29 cellular contexts compared by ENCODE assay signal in genomic region chr15:77115179-77115578, GRCh38.
"Had no signal": no experiment of that assay in that cellular context is flagged by ENCODE, and none has a peak within 500 bp of the region (broad histone marks: within the 10 kb centered on the region; RNA-seq: fewer than 3 reads in every experiment).

No MANE protein-coding gene starts in this region.

- H3K9me3 Mint-ChIP-seq: natural killer cell; nephron; neural progenitor cell; stimulated activated effector memory CD8-positive, alpha-beta T cell treated with anti-CD3 and anti-CD28 coated beads, Interleukin-12 subunit alpha, Interleukin-12 subunit beta, amount 100 ng/mL, for 72 hours; stimulated activated naive CD8-positive, alpha-beta T cell treated with anti-CD3 and anti-CD28 coated beads, Interleukin-15, amount 100 ng/mL, for 72 hours; type B pancreatic cell had no signal

- H3K4me3 ChIP-seq: neural progenitor cell, ovary, psoas muscle, right lobe of liver, sigmoid colon, suprapubic skin, testis, tibial artery, transverse colon, upper lobe of right lung, uterus had no signal

- H3K27ac Mint-ChIP-seq: natural killer cell; nephron; neural progenitor cell; progenitor cell of endocrine pancreas; stimulated activated effector memory CD8-positive, alpha-beta T cell treated with anti-CD3 and anti-CD28 coated beads, Interleukin-12 subunit alpha, Interleukin-12 subunit beta, amount 100 ng/mL, for 72 hours; type B pancreatic cell had no signal

- DNase-seq: natural killer cell; occipital lobe; ovary; posterior cingulate gyrus; psoas muscle; right cardiac atrium; right lobe of liver; sigmoid colon; small intestine; stimulated activated CD4-positive, alpha-beta T cell treated with anti-CD3 and anti-CD28 coated beads, Interleukin-15, amount 100 ng/mL, for 24 hours; stimulated activated CD4-positive, alpha-beta T cell treated with anti-CD3 and anti-CD28 coated beads, Interleukin-2, amount 100 ng/mL, for 24 hours; stimulated activated CD4-positive, alpha-beta T cell treated with anti-CD3 and anti-CD28 coated beads, Interleukin-2, amount 100 ng/mL, for 48 hours; stimulated activated CD4-positive, alpha-beta T cell treated with anti-CD3 and anti-CD28 coated beads, Interleukin-4, amount 100 ng/mL, for 24 hours; stimulated activated naive CD4-positive, alpha-beta T cell; stimulated activated naive CD8-positive, alpha-beta T cell treated with anti-CD3 and anti-CD28 coated beads, Interleukin-15, amount 100 ng/mL, for 72 hours; stimulated activated naive CD8-positive, alpha-beta T cell treated with anti-CD3 and anti-CD28 coated beads, Interleukin-15, Interleukin-2, amounts not matched to agents 100 U/mL and 50 U/mL, for 24 hours; substantia nigra; testis; tibial artery; transverse colon; upper lobe of right lung; uterus had no signal

- H3K36me3 ChIP-seq: neural progenitor cell, ovary, transverse colon, uterus had no signal

- H3K27me3 Mint-ChIP-seq: progenitor cell of endocrine pancreas; stimulated activated naive CD8-positive, alpha-beta T cell treated with anti-CD3 and anti-CD28 coated beads, Interleukin-15, amount 100 ng/mL, for 72 hours; type B pancreatic cell had no signal

- ATAC-seq: natural killer cell; psoas muscle; right cardiac atrium; right lobe of liver; stimulated activated effector memory CD8-positive, alpha-beta T cell treated with anti-CD3 and anti-CD28 coated beads, Interleukin-12 subunit alpha, Interleukin-12 subunit beta, amount 100 ng/mL, for 72 hours; stimulated activated naive CD8-positive, alpha-beta T cell treated with anti-CD3 and anti-CD28 coated beads, Interleukin-15, amount 100 ng/mL, for 72 hours; stimulated activated naive CD8-positive, alpha-beta T cell treated with anti-CD3 and anti-CD28 coated beads, Interleukin-15, Interleukin-2, amounts not matched to agents 100 U/mL and 50 U/mL, for 24 hours; upper lobe of right lung had no signal

- H3K4me1 ChIP-seq: neural progenitor cell, parathyroid adenoma, right lobe of liver, testis had no signal

- H3K9me3 ChIP-seq: ovary, psoas muscle, right lobe of liver, sigmoid colon, suprapubic skin, testis, tibial artery, transverse colon, upper lobe of right lung, uterus had no signal

- H3K4me3 Mint-ChIP-seq: natural killer cell; nephron; neural progenitor cell; stimulated activated effector memory CD8-positive, alpha-beta T cell treated with anti-CD3 and anti-CD28 coated beads, Interleukin-12 subunit alpha, Interleukin-12 subunit beta, amount 100 ng/mL, for 72 hours; stimulated activated naive CD8-positive, alpha-beta T cell treated with anti-CD3 and anti-CD28 coated beads, Interleukin-15, amount 100 ng/mL, for 72 hours; type B pancreatic cell had no signal
